ENCODE assay signal across 8 cellular contexts in the genomic region with DNA sequence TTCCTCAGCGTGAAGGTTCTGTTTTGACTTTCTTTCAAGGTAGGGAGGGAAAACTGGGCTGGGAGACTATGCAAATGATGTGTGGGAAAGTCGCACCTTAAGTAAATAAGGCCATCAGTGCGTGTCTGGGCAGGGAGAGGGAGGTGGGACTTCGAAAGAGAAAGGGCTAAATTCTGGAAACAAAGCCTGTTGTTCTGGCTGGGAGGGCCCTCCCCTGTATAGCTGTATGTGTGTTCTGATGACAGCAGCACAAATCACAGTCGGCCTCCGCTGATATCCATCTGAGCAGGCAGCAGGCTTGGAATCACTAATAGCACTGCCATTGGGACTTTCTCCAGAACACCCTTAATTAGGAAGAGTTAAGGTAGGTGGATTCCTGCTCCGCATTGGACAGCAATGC. TPM values are rescaled to one million over a fixed set of nuclear protein-coding genes. Genes with fewer than 3 reads are reported as not detected.
DNase-seq lines count a peak whose midpoint lies in the region; ATAC-seq lines count a peak whose summit lies in the region.

No MANE protein-coding gene starts in this region.

- peak overlapping the region; percentile 69 for H3K27ac ChIP-seq in subcutaneous abdominal adipose tissue (ENCODE audit: low read depth, low read length)

- peak overlapping the region in 1 of 5 donors; percentile 66 for H3K9ac ChIP-seq in subcutaneous abdominal adipose tissue (ENCODE audit: low read length in 5 of 5)

- ATAC-seq in GM19455 (IDR thresholded peaks at IDR 0.05; ENCODE audit: unreplicated experiment) (peak; percentile 54), HG03378 (IDR thresholded peaks at IDR 0.05; ENCODE audit: unreplicated experiment) (peak; percentile 85), esophagus mucosa (peak; percentile 87)

- DNase-seq in RKO (ENCODE audit: low spot score) (no peak), DMS153 treated with DMSO at 0.1 percent for 48 hours (lab: John Stamatoyannopoulos, UW; ENCODE audit: unreplicated experiment) (no peak), foreskin melanocyte (no peak)
- DNase-seq in effector CD8-positive, alpha-beta T cell (lab: John Stamatoyannopoulos, UW) = no peak

- no peaks in the 10 kb centered on the region for H3K27me3 ChIP-seq in subcutaneous abdominal adipose tissue (ENCODE audit: control insufficient read depth in 5 of 5, insufficient read depth in 4 of 5, low read length in 5 of 5)

- H3K4me1 ChIP-seq in subcutaneous abdominal adipose tissue (ENCODE audit: control insufficient read depth in 5 of 5, insufficient read depth in 5 of 5, low read length in 5 of 5) = peaks cover 19 to 50% (median 38%) of the 10 kb centered on the region in 5 donors

- H3K9me3 ChIP-seq in subcutaneous abdominal adipose tissue (ENCODE audit: control insufficient read depth in 5 of 5, low read length in 5 of 5) = no peaks in the 10 kb centered on the region

- H3K36me3 ChIP-seq in subcutaneous abdominal adipose tissue (ENCODE audit: control insufficient read depth in 5 of 5, insufficient read depth in 5 of 5, low read length in 5 of 5) = peaks cover 7 to 83% (median 66%) of the 10 kb centered on the region in 5 donors

- no peak overlapping the region for H3K4me3 ChIP-seq in subcutaneous abdominal adipose tissue (ENCODE audit: low read depth in 1 of 5, low read length in 5 of 5)

RNA-seq across cellular contexts. Expression of a gene that starts 19.2 kb away (rescaled TPM):
- 118 TPM for total RNA-seq in esophagus mucosa
